8 cellular contexts compared by ENCODE assay signal in the genomic region with DNA sequence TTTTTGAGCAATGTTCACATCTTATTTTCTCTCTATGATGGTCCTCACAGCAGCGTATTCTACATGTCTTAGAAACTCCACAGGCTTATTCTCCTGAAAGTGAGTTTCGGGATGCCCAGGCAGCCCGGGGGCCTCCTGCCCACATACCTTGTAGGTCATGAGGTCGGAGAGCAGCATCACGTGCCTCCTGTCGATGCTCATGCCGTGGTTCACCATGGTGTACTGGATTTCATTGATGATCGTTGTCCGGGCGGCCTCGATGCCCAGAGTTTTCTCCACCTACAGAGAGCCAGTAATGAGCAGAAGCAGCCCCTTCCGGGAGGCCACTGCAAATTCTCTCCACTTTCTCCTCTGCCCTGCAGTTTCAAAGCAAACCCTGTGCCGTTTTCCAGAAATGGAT.
"Had no signal": no experiment of that assay in that cellular context is flagged by ENCODE, and none has a peak within 500 bp of the region (broad histone marks: within the 10 kb centered on the region; RNA-seq: fewer than 3 reads in every experiment).

No MANE protein-coding gene starts in this region.

- ATAC-seq: HCT116 had no signal

- DNase-seq: GOT3, H7, HFFc6, KBM-7 had no signal

- H3K27me3 Mint-ChIP-seq: IgD-negative memory B cell had no signal

- H3K27ac ChIP-seq: KMS-11 had no signal

- H3K9me3 Mint-ChIP-seq: HFFc6, IgD-negative memory B cell had no signal

- H3K4me1 Mint-ChIP-seq: IgD-negative memory B cell had no signal

- H3K4me3 ChIP-seq: HAP-1 had no signal

- H3K27ac Mint-ChIP-seq: HFFc6, IgD-negative memory B cell had no signal

- H3K9me3 ChIP-seq: HAP-1 had no signal

- H3K4me3 Mint-ChIP-seq: HFFc6, IgD-negative memory B cell had no signal

- H3K4me1 ChIP-seq: HAP-1 had no signal

- H3K4me2 ChIP-seq: KMS-11 had no signal
